8 cellular contexts compared by ENCODE assay signal in the genomic region with DNA sequence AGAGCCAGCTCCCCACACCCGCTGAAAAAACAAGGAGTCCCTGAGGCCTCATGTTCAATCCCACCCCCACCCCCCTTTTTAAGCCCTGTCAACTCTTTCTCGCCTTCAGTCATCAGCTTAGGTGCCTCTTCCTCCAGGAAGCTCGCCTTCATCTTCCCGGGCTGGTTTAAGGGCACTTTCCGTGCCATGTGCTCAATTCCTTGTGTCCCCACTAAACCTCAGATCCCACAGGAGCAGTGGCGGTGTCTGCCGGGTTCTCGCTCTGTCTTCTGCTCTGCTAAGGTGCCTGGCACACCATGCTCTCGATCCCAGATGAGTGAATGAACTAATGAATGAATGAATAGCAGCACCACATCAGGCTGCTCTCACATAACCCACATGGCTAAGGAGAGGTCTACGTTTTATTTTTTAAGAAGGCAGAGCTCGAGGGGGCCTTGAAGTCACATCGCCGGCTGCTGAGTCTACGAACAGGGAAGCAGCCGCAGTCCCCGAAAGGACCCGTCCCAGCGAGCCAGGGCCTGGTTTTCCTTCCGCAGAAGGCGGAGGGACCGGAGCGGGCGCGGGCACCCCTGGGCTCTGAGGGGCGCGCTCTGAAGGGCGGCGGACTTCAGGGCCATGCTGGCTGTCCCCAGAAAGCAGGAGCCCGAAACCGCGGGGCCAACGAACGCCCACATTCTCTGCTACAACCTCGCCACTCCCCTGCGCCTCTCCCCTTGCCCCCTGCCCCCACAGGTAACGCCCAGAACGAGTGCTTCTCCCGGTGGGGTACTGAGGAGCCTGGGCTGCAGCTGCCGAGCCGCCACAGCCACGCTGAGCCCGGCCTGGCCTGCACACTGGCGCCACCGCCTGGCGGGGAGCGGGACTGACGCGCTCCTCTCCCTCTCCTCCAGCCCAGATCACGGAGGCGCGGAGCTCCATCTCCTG.
DNase-seq lines count a peak whose midpoint lies in the region; ATAC-seq and TF ChIP-seq lines count a peak whose summit lies in the region.

No MANE protein-coding gene starts in this region.

- peak overlapping the region; percentile 79 for H3K56ac ChIP-seq in mesendoderm (ENCODE audit: low read length)

- H3K27me3 ChIP-seq in AG04450 (ENCODE audit: control insufficient read depth, insufficient read depth, low read length) = peaks cover 7% of the 10 kb centered on the region
- no peaks in the 10 kb centered on the region for H3K27me3 ChIP-seq in mesendoderm (ENCODE audit: insufficient read depth, low read length, poor library complexity)

- H3K9me3 ChIP-seq in AG04450 (ENCODE audit: control insufficient read depth, insufficient read depth, low read length) = no peaks in the 10 kb centered on the region

- H3K36me3 Mint-ChIP-seq in activated CD4-positive, alpha-beta memory T cell treated with anti-CD3 and anti-CD28 coated beads for 36 hours = no peaks in the 10 kb centered on the region

- CTCF ChIA-PET in AG04450 (lab: Charles Lee) = interaction anchor here (0.6 to 5.4 kb wide), 58 partner anchors 8 to 682 kb away, joined by 3 to 95 read pairs (median 4); no protein-coding TSS in a partner anchor
- CTCF ChIA-PET in activated CD4-positive, alpha-beta memory T cell treated with anti-CD3 and anti-CD28 coated beads for 36 hours (lab: Charles Lee) = interaction anchor here (0.6 to 7.8 kb wide), 33 partner anchors 11 to 546 kb away, joined by 3 to 76 read pairs (median 5); no protein-coding TSS in a partner anchor

- H2BK15ac ChIP-seq in mesendoderm (replicated peaks; ENCODE audit: low read depth) = no peak overlapping the region

- H3K79me2 ChIP-seq in mesendoderm (ENCODE audit: control insufficient read depth, insufficient read depth, low read length) = no peaks in the 10 kb centered on the region

- no peak overlapping the region for H3K23ac ChIP-seq in mesendoderm (ENCODE audit: low read length)

- no CpG with 5 or more reads among the region's 51 CpGs for WGBS in mesendoderm (ENCODE audit: extremely low coverage, insufficient coverage, low lambda C conversion rate)

- intact Hi-C loops in activated CD4-positive, alpha-beta memory T cell treated with anti-CD3 and anti-CD28 coated beads for 36 hours (cut with micrococcal nuclease) = loop anchor here (1.0 kb wide), 1 partner anchor 546 kb away; no protein-coding TSS in a partner anchor

- peak; percentile 70 for ATAC-seq in GM18868 (IDR thresholded peaks at IDR 0.05; ENCODE audit: unreplicated experiment)
- peak; percentile 88 for ATAC-seq in HG03095 (IDR thresholded peaks at IDR 0.05; ENCODE audit: unreplicated experiment)

- no peak overlapping the region for H4K8ac ChIP-seq in mesendoderm (ENCODE audit: low read depth, low read length)

- no peak overlapping the region for H2BK5ac ChIP-seq in mesendoderm (ENCODE audit: low read length)

- POLR2A ChIA-PET in AG04450 (lab: Yijun Ruan, JAX) = interaction anchor here (1.3 to 1.5 kb wide), 2 partner anchors 282 to 324 kb away, joined by 3 read pairs; no protein-coding TSS in a partner anchor
- POLR2A ChIA-PET in activated CD4-positive, alpha-beta memory T cell treated with anti-CD3 and anti-CD28 coated beads for 36 hours (lab: Charles Lee) = no interaction called here

- H3K18ac ChIP-seq in mesendoderm (ENCODE audit: low read length) = no peak overlapping the region

- no peak overlapping the region for H3K27ac Mint-ChIP-seq in activated CD4-positive, alpha-beta memory T cell treated with anti-CD3 and anti-CD28 coated beads for 36 hours

- H3K4me3 ChIP-seq in AG04450 (ENCODE audit: low read depth, low read length) = peak overlapping the region; percentile 59
- H3K4me3 ChIP-seq in mesendoderm (ENCODE audit: low read length) = no peak overlapping the region

- H2BK120ac ChIP-seq in mesendoderm (ENCODE audit: low read depth, low read length) = no peak overlapping the region

- peak overlapping the region; percentile 47 for H3K4me2 ChIP-seq in mesendoderm (ENCODE audit: low read length)

- peak; percentile 95 for TF ChIP-seq CTCF in AG04450 (IDR thresholded peaks at IDR 0.05; ENCODE audit: low read depth, low read length)

- no peak overlapping the region for H3K4me3 Mint-ChIP-seq in activated CD4-positive, alpha-beta memory T cell treated with anti-CD3 and anti-CD28 coated beads for 36 hours

- no peaks in the 10 kb centered on the region for H3K79me1 ChIP-seq in mesendoderm (ENCODE audit: low read length)

- H3K9ac ChIP-seq in mesendoderm (ENCODE audit: low read length) = peak overlapping the region; percentile 46

- H3K36me3 ChIP-seq in mesendoderm (ENCODE audit: control insufficient read depth, insufficient read depth, low read length) = no peaks in the 10 kb centered on the region

- peaks cover 19% of the 10 kb centered on the region for H3K27me3 Mint-ChIP-seq in activated CD4-positive, alpha-beta memory T cell treated with anti-CD3 and anti-CD28 coated beads for 36 hours

- H3K4me1 ChIP-seq in mesendoderm (ENCODE audit: control insufficient read depth, low read depth, low read length) = peaks cover 2% of the 10 kb centered on the region

- DNase-seq in AG04450 (ENCODE audit: low read depth, low spot score) (no peak), NCI-H345 (lab: John Stamatoyannopoulos, UW) (peak; percentile 73), mesendoderm (peak; percentile 74)
- DNase-seq in activated CD4-positive, alpha-beta memory T cell treated with anti-CD3 and anti-CD28 coated beads for 36 hours = peak; percentile 79
- peak; percentile 21 for DNase-seq in effector CD8-positive, alpha-beta T cell (lab: John Stamatoyannopoulos, UW)
- DNase-seq in stimulated activated CD8-positive, alpha-beta memory T cell treated with anti-CD3 and anti-CD28 coated beads, Interleukin-12 subunit alpha, Interleukin-12 subunit beta, amount 100 ng/mL, for 24 hours (ENCODE audit: extremely low read depth) = peak; percentile 30

- no peak overlapping the region for H2AK5ac ChIP-seq in mesendoderm (ENCODE audit: low read length)

- H3K4ac ChIP-seq in mesendoderm (ENCODE audit: low read depth, low read length) = no peak overlapping the region

- no peaks in the 10 kb centered on the region for H3K9me3 Mint-ChIP-seq in activated CD4-positive, alpha-beta memory T cell treated with anti-CD3 and anti-CD28 coated beads for 36 hours

- H3K27ac ChIP-seq in AG04450 (ENCODE audit: low read depth, low read length) (no peak overlapping the region), mesendoderm (ENCODE audit: low read depth, low read length) (no peak overlapping the region)

- H4K5ac ChIP-seq in mesendoderm (ENCODE audit: low read length) = no peak overlapping the region

- H3K4me1 Mint-ChIP-seq in activated CD4-positive, alpha-beta memory T cell treated with anti-CD3 and anti-CD28 coated beads for 36 hours (ENCODE audit: low read depth) = peaks cover 11% of the 10 kb centered on the region
